Comparison of ENCODE assay signal across 8 cellular contexts in the genomic region with DNA sequence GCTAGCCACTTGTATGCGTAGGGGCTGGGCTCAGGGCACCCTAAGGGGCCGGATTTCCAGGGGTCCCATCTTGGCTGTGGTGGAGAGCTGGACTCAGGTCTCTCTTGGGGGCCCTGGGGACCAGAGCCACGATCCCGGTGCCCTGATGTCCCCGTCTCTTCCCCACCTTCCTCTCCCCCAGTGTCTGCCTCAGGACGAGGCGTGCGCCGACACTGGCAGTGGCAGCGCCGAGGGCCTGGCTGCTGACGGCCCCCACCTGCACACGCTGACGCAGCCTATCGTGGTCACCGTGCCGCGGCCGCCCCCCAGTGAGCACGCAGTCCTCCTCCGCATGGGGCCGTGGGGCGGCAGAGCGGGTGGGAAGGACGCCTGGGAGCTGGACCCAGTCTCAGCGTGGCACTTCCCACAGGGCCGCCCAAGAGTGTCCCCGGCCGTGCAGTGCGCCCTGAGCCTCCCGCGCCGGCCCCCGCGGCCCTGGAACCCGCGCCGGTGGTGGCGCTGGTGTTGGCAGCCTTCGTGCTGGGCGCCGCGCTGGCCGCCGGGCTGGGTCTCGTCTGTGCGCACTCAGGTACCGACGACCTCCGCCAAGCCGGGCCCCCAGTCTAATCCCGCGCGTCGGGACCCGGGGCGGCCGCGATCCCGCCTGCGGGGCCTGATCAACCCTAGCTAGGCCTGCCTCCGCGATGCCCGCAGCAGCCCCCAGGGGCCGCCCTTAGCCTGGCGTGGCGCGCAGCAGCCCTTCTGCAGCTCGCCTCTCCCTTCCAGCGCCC. TPM values are rescaled to one million over a fixed set of nuclear protein-coding genes. Genes with fewer than 3 reads are reported as not detected.
DNase-seq lines count a peak whose midpoint lies in the region; ATAC-seq, FAIRE-seq and TF ChIP-seq lines count a peak whose summit lies in the region.

No MANE protein-coding gene starts in this region.

- no peaks in the 10 kb centered on the region for H3K79me2 ChIP-seq in HepG2 (ENCODE audit: insufficient read depth, low read length)

- peak; percentile 1 for TF ChIP-seq CTCF in D721Med (IDR thresholded peaks at IDR 0.05; ENCODE audit: insufficient read depth, missing control alignments)
- TF ChIP-seq CTCF in choroid plexus epithelial cell (conservative IDR thresholded peaks at IDR 0.05; ENCODE audit: low read depth, low read length): peak; percentile 58
- TF ChIP-seq CTCF in HepG2 (CRISPR knock-in tag; IDR thresholded peaks at IDR 0.05): no peak

- intact Hi-C loops in HepG2 (cut with micrococcal nuclease; ENCODE audit: unreplicated experiment): no loop called here

- in situ Hi-C loops in HepG2 (cut with HindIII; ENCODE audit: extremely low pct_ligation_motif_present, low pct_unique_long_range_greater_than_20kb): no loop called here

- peaks cover 5% of the 10 kb centered on the region; the same call in 1 of the 2 replicates for H4K20me1 ChIP-seq in HepG2 (ENCODE audit: insufficient read depth, low read length)

- FAIRE-seq in D721Med (lab: Jason Lieb, UNC): no peak
- no peak for FAIRE-seq in HepG2 (lab: Jason Lieb, UNC)

- 0 out of 2 replicates have a peak overlapping the region, but pooled peaks have one; percentile 49 for H3K9ac ChIP-seq in HepG2 (ENCODE audit: insufficient read depth, low read depth, low read length)

- CTCF ChIA-PET in HepG2 (lab: Yijun Ruan, JAX; ENCODE audit: low intra/inter-chr PET ratio, low total read pairs): no interaction called here

- POLR2A ChIA-PET in HepG2 (lab: Yijun Ruan, JAX): interaction anchor here (1.1 to 6.4 kb wide), 6 partner anchors 9 to 49 kb away, joined by 3 to 85 read pairs (median 54); partner anchors contain the start of genes LRRC8E, MAP2K7 and TIMM44

- H3K4me3 ChIP-seq in choroid plexus epithelial cell (ENCODE audit: low read depth, low read length): peak overlapping the region; percentile 34
- peak overlapping the region; percentile 40 to 70 (median 57); a peak in 4 of 6 replicates for H3K4me3 ChIP-seq in HepG2 (replicated peaks in 1 of 3; ENCODE audit: insufficient read depth in 1 of 3, low read depth in 2 of 3, low read length in 3 of 3)

- peaks cover 5 to 10% of the 10 kb centered on the region in 2 experiments; a peak in 1 of 5 replicates for H3K36me3 ChIP-seq in HepG2 (replicated peaks in 1 of 2; ENCODE audit: control insufficient read depth in 1 of 2, insufficient read depth in 2 of 2, low read length in 2 of 2)

- TF ChIP-seq POLR2A in HepG2 (IDR thresholded peaks at IDR 0.05; ENCODE audit: insufficient read depth in 1 of 2, low read depth in 2 of 2, low read length in 2 of 2): no peak; a peak in 1 of 4 replicates

- peaks cover 41% of the 10 kb centered on the region for H3K4me1 ChIP-seq in HepG2 (ENCODE audit: insufficient read depth, low read length)

- DNase-seq in D721Med (ENCODE audit: insufficient read length, low spot score): no peak
- peak; percentile 48 to 62 for DNase-seq in Kasumi-1 (lab: John Stamatoyannopoulos, UW)
- DNase-seq in activated CD4-positive, alpha-beta T cell treated with anti-CD3 and anti-CD28 coated beads for 1 hour: peak; percentile 45
- DNase-seq in choroid plexus epithelial cell (ENCODE audit: low read depth): peak; percentile 62
- no peak for DNase-seq in HepG2 (ENCODE audit: low spot score)
- DNase-seq in stimulated activated naive CD8-positive, alpha-beta T cell treated with anti-CD3 and anti-CD28 coated beads, Interleukin-15, Interleukin-2, amounts not matched to agents 100 U/mL and 50 U/mL, for 24 hours: peak; percentile 68

- peak overlapping the region; percentile 30 for H3K27ac ChIP-seq in HepG2 (ENCODE audit: extremely low read length, insufficient read depth, low read length)

- H3K4me2 ChIP-seq in HepG2 (ENCODE audit: low read depth, low read length): peak overlapping the region; percentile 89

- H2AFZ ChIP-seq in HepG2 (ENCODE audit: low read length): no peak overlapping the region

- TF ChIP-seq EP300 in HepG2 (IDR thresholded peaks at IDR 0.05; ENCODE audit: low read depth in 2 of 2, low read length in 2 of 2) (no peak), HepG2 (CRISPR knock-in tag; IDR thresholded peaks at IDR 0.05; ENCODE audit: borderline replicate concordance) (no peak)

- WGBS in HepG2 (ENCODE audit: low lambda C conversion rate): 93% methylated on average over 38 of the region's 70 CpGs

- no peak for TF ChIP-seq RAD21 in HepG2 (CRISPR knock-in tag; IDR thresholded peaks at IDR 0.05)

- no peaks in the 10 kb centered on the region; a peak in 1 of 5 replicates for H3K27me3 ChIP-seq in HepG2 (ENCODE audit: control insufficient read depth in 1 of 2, insufficient read depth in 2 of 2, low read length in 2 of 2)

- no peak for ATAC-seq in HepG2
- peak; percentile 21 for ATAC-seq in stimulated activated naive CD8-positive, alpha-beta T cell treated with anti-CD3 and anti-CD28 coated beads, Interleukin-15, Interleukin-2, amounts not matched to agents 100 U/mL and 50 U/mL, for 24 hours
- no peak for ATAC-seq in HG02759 (IDR thresholded peaks at IDR 0.05; ENCODE audit: unreplicated experiment)
- no peak for ATAC-seq in HG03135 (IDR thresholded peaks at IDR 0.05; ENCODE audit: unreplicated experiment)

- BruUV-seq in HepG2 (replicated peaks; lab: Mats Ljungman, UMichigan): no TSS peak

- H3K9me3 ChIP-seq in HepG2 (ENCODE audit: low read length): no peaks in the 10 kb centered on the region

RNA-seq across cellular contexts. Expression of gene SNAPC2, which starts 2.7 kb away (rescaled TPM):
- 9.5 and 10.2 TPM in 2 replicates for total RNA-seq in HepG2 (2016; rRNA removed; fragmentation: Illumina TruSeq; extraction: Trizol)
- 3.3 and 4.0 TPM in 2 replicates for total RNA-seq in HepG2 (2016; cell fraction: cytosol; rRNA removed; fragmentation: Illumina TruSeq; extraction: Trizol; ENCODE audit: low read depth)
- total RNA-seq in HepG2 (2016; cell fraction: insoluble cytoplasmic fraction; rRNA removed; fragmentation: Illumina TruSeq; extraction: Trizol): 8.2 and 10.9 TPM in 2 replicates
- total RNA-seq in HepG2 (2016; cell fraction: membrane; rRNA removed; fragmentation: Illumina TruSeq; extraction: Trizol): 6.9 and 7.4 TPM in 2 replicates
- 3.7 and 5.2 TPM in 2 replicates for total RNA-seq in HepG2 (2016; cell fraction: nucleus; rRNA removed; fragmentation: Illumina TruSeq; extraction: Trizol)
- polyA plus RNA-seq in HepG2 (2011; rRNA removed): 12.7 and 14.9 TPM in 2 replicates
- 8.4 and 15.7 TPM in 2 replicates for polyA plus RNA-seq in HepG2 (2011; cell fraction: cytosol; rRNA removed)
- polyA plus RNA-seq in HepG2 (2011; cell fraction: nucleus; rRNA removed): 12.8 and 13.8 TPM in 2 replicates
- 11.7 and 16.4 TPM in 2 replicates for polyA plus RNA-seq in HepG2 (2012)
- polyA plus RNA-seq in HepG2 (2016; cell fraction: cytosol; fragmentation: Illumina TruSeq; extraction: Trizol; ENCODE audit: low read depth): 3.7 and 4.1 TPM in 2 replicates
- 11.2 and 15.9 TPM in 2 replicates for polyA plus RNA-seq in HepG2 (2016; cell fraction: insoluble cytoplasmic fraction; fragmentation: Illumina TruSeq; extraction: Trizol; ENCODE audit: low read depth)
- polyA plus RNA-seq in HepG2 (2016; cell fraction: membrane; fragmentation: Illumina TruSeq; extraction: Trizol; ENCODE audit: low read depth): 6.9 and 8.4 TPM in 2 replicates
- 13.1 and 13.7 TPM in 2 replicates for polyA plus RNA-seq in HepG2 (2016; cell fraction: nucleus; fragmentation: Illumina TruSeq; extraction: Trizol; ENCODE audit: insufficient read depth, low read depth)
- polyA minus RNA-seq in HepG2 (2011; rRNA and poly(A)+ RNA removed; ENCODE audit: low replicate concordance): 8.5 and 12.6 TPM in 2 replicates
- 7.2 and 7.8 TPM in 2 replicates for polyA minus RNA-seq in HepG2 (2011; cell fraction: cytosol; rRNA and poly(A)+ RNA removed)
- polyA minus RNA-seq in HepG2 (2011; cell fraction: nucleus; rRNA and poly(A)+ RNA removed): 1.7 and 4.4 TPM in 2 replicates

RNA-seq across cellular contexts. Expression of gene TGFBR3L, which starts 2.8 kb away (rescaled TPM):
- 0.83 and 1.0 TPM in 2 replicates for total RNA-seq in HepG2 (2016; rRNA removed; fragmentation: Illumina TruSeq; extraction: Trizol)
- 3.2 and 3.7 TPM in 2 replicates for total RNA-seq in HepG2 (2016; cell fraction: cytosol; rRNA removed; fragmentation: Illumina TruSeq; extraction: Trizol; ENCODE audit: low read depth)
- total RNA-seq in HepG2 (2016; cell fraction: insoluble cytoplasmic fraction; rRNA removed; fragmentation: Illumina TruSeq; extraction: Trizol): 0.56 and 1.1 TPM in 2 replicates
- 1.6 and 2.1 TPM in 2 replicates for total RNA-seq in HepG2 (2016; cell fraction: membrane; rRNA removed; fragmentation: Illumina TruSeq; extraction: Trizol)
- 0.81 TPM in 1 of 2 replicates, not detected in the other for total RNA-seq in HepG2 (2016; cell fraction: nucleus; rRNA removed; fragmentation: Illumina TruSeq; extraction: Trizol)
- polyA plus RNA-seq in HepG2 (2011; rRNA removed): 0.14 and 0.20 TPM in 2 replicates
- 0.25 and 0.55 TPM in 2 replicates for polyA plus RNA-seq in HepG2 (2011; cell fraction: cytosol; rRNA removed)
- polyA plus RNA-seq in HepG2 (2011; cell fraction: nucleus; rRNA removed): 1.0 and 1.6 TPM in 2 replicates
- polyA plus RNA-seq in HepG2 (2012): 0.25 and 0.69 TPM in 2 replicates
- 7.2 and 8.1 TPM in 2 replicates for polyA plus RNA-seq in HepG2 (2016; cell fraction: cytosol; fragmentation: Illumina TruSeq; extraction: Trizol; ENCODE audit: low read depth)
- polyA plus RNA-seq in HepG2 (2016; cell fraction: insoluble cytoplasmic fraction; fragmentation: Illumina TruSeq; extraction: Trizol; ENCODE audit: low read depth): 0.49 and 1.4 TPM in 2 replicates
- polyA plus RNA-seq in HepG2 (2016; cell fraction: membrane; fragmentation: Illumina TruSeq; extraction: Trizol; ENCODE audit: low read depth): 4.1 and 4.2 TPM in 2 replicates
- polyA plus RNA-seq in HepG2 (2016; cell fraction: nucleus; fragmentation: Illumina TruSeq; extraction: Trizol; ENCODE audit: insufficient read depth, low read depth): 0.90 and 1.3 TPM in 2 replicates
- 0.30 and 1.5 TPM in 2 replicates for polyA minus RNA-seq in HepG2 (2011; rRNA and poly(A)+ RNA removed; ENCODE audit: low replicate concordance)
- not detected in 2 replicates for polyA minus RNA-seq in HepG2 (2011; cell fraction: cytosol; rRNA and poly(A)+ RNA removed)
- not detected in 2 replicates for polyA minus RNA-seq in HepG2 (2011; cell fraction: nucleus; rRNA and poly(A)+ RNA removed)

RNA-seq across cellular contexts. Expression of gene CTXN1, which starts 8.5 kb away (rescaled TPM):
- 0.11 and 0.36 TPM in 2 replicates for total RNA-seq in HepG2 (2016; rRNA removed; fragmentation: Illumina TruSeq; extraction: Trizol)
- 0.35 and 0.71 TPM in 2 replicates for total RNA-seq in HepG2 (2016; cell fraction: cytosol; rRNA removed; fragmentation: Illumina TruSeq; extraction: Trizol; ENCODE audit: low read depth)
- 0.15 and 0.26 TPM in 2 replicates for total RNA-seq in HepG2 (2016; cell fraction: insoluble cytoplasmic fraction; rRNA removed; fragmentation: Illumina TruSeq; extraction: Trizol)
- total RNA-seq in HepG2 (2016; cell fraction: membrane; rRNA removed; fragmentation: Illumina TruSeq; extraction: Trizol): 0.71 and 0.83 TPM in 2 replicates
- not detected in 2 replicates for total RNA-seq in HepG2 (2016; cell fraction: nucleus; rRNA removed; fragmentation: Illumina TruSeq; extraction: Trizol)
- 0.12 TPM in 1 of 2 replicates, not detected in the other for polyA plus RNA-seq in HepG2 (2011; rRNA removed)
- 0.09 and 0.27 TPM in 2 replicates for polyA plus RNA-seq in HepG2 (2011; cell fraction: cytosol; rRNA removed)
- 0.13 and 0.17 TPM in 2 replicates for polyA plus RNA-seq in HepG2 (2011; cell fraction: nucleus; rRNA removed)
- not detected in 2 replicates for polyA plus RNA-seq in HepG2 (2012)
- polyA plus RNA-seq in HepG2 (2016; cell fraction: cytosol; fragmentation: Illumina TruSeq; extraction: Trizol; ENCODE audit: low read depth): 4.0 and 4.4 TPM in 2 replicates
- 1.2 and 1.6 TPM in 2 replicates for polyA plus RNA-seq in HepG2 (2016; cell fraction: insoluble cytoplasmic fraction; fragmentation: Illumina TruSeq; extraction: Trizol; ENCODE audit: low read depth)
- 3.9 and 4.4 TPM in 2 replicates for polyA plus RNA-seq in HepG2 (2016; cell fraction: membrane; fragmentation: Illumina TruSeq; extraction: Trizol; ENCODE audit: low read depth)
- polyA plus RNA-seq in HepG2 (2016; cell fraction: nucleus; fragmentation: Illumina TruSeq; extraction: Trizol; ENCODE audit: insufficient read depth, low read depth): 0.75 and 1.4 TPM in 2 replicates
- 0.12 and 1.4 TPM in 2 replicates for polyA minus RNA-seq in HepG2 (2011; rRNA and poly(A)+ RNA removed; ENCODE audit: low replicate concordance)
- polyA minus RNA-seq in HepG2 (2011; cell fraction: cytosol; rRNA and poly(A)+ RNA removed): 0.62 TPM in 1 of 2 replicates, not detected in the other
- 0.39 TPM in 1 of 2 replicates, not detected in the other for polyA minus RNA-seq in HepG2 (2011; cell fraction: nucleus; rRNA and poly(A)+ RNA removed)

RNA-seq across cellular contexts. Expression of gene MAP2K7, which starts 13.8 kb away (rescaled TPM):
- 8.7 and 10.8 TPM in 2 replicates for total RNA-seq in HepG2 (2016; rRNA removed; fragmentation: Illumina TruSeq; extraction: Trizol)
- 3.9 and 4.1 TPM in 2 replicates for total RNA-seq in HepG2 (2016; cell fraction: cytosol; rRNA removed; fragmentation: Illumina TruSeq; extraction: Trizol; ENCODE audit: low read depth)
- 7.6 and 11.7 TPM in 2 replicates for total RNA-seq in HepG2 (2016; cell fraction: insoluble cytoplasmic fraction; rRNA removed; fragmentation: Illumina TruSeq; extraction: Trizol)
- total RNA-seq in HepG2 (2016; cell fraction: membrane; rRNA removed; fragmentation: Illumina TruSeq; extraction: Trizol): 11.5 and 13.1 TPM in 2 replicates
- 8.3 and 8.5 TPM in 2 replicates for total RNA-seq in HepG2 (2016; cell fraction: nucleus; rRNA removed; fragmentation: Illumina TruSeq; extraction: Trizol)
- 9.0 and 14.8 TPM in 2 replicates for polyA plus RNA-seq in HepG2 (2011; rRNA removed)
- 8.8 and 11.2 TPM in 2 replicates for polyA plus RNA-seq in HepG2 (2011; cell fraction: cytosol; rRNA removed)
- polyA plus RNA-seq in HepG2 (2011; cell fraction: nucleus; rRNA removed): 42.0 and 50.6 TPM in 2 replicates
- 17.3 and 19.9 TPM in 2 replicates for polyA plus RNA-seq in HepG2 (2012)
- polyA plus RNA-seq in HepG2 (2016; cell fraction: cytosol; fragmentation: Illumina TruSeq; extraction: Trizol; ENCODE audit: low read depth): 3.9 and 4.4 TPM in 2 replicates
- polyA plus RNA-seq in HepG2 (2016; cell fraction: insoluble cytoplasmic fraction; fragmentation: Illumina TruSeq; extraction: Trizol; ENCODE audit: low read depth): 10.5 and 15.1 TPM in 2 replicates
- polyA plus RNA-seq in HepG2 (2016; cell fraction: membrane; fragmentation: Illumina TruSeq; extraction: Trizol; ENCODE audit: low read depth): 8.5 and 10.6 TPM in 2 replicates
- 25.7 and 31.5 TPM in 2 replicates for polyA plus RNA-seq in HepG2 (2016; cell fraction: nucleus; fragmentation: Illumina TruSeq; extraction: Trizol; ENCODE audit: insufficient read depth, low read depth)
- polyA minus RNA-seq in HepG2 (2011; rRNA and poly(A)+ RNA removed; ENCODE audit: low replicate concordance): 17.6 and 23.5 TPM in 2 replicates
- polyA minus RNA-seq in HepG2 (2011; cell fraction: cytosol; rRNA and poly(A)+ RNA removed): 10.0 and 13.0 TPM in 2 replicates
- 11.2 and 11.7 TPM in 2 replicates for polyA minus RNA-seq in HepG2 (2011; cell fraction: nucleus; rRNA and poly(A)+ RNA removed)

RNA-seq across cellular contexts. Expression of gene TIMM44, which starts 26.0 kb away (rescaled TPM):
- 71.5 and 72.6 TPM in 2 replicates for total RNA-seq in HepG2 (2016; rRNA removed; fragmentation: Illumina TruSeq; extraction: Trizol)
- total RNA-seq in HepG2 (2016; cell fraction: cytosol; rRNA removed; fragmentation: Illumina TruSeq; extraction: Trizol; ENCODE audit: low read depth): 23.8 and 25.0 TPM in 2 replicates
- total RNA-seq in HepG2 (2016; cell fraction: insoluble cytoplasmic fraction; rRNA removed; fragmentation: Illumina TruSeq; extraction: Trizol): 59.2 and 70.8 TPM in 2 replicates
- total RNA-seq in HepG2 (2016; cell fraction: membrane; rRNA removed; fragmentation: Illumina TruSeq; extraction: Trizol): 31.0 and 35.7 TPM in 2 replicates
- 41.7 and 54.7 TPM in 2 replicates for total RNA-seq in HepG2 (2016; cell fraction: nucleus; rRNA removed; fragmentation: Illumina TruSeq; extraction: Trizol)
- polyA plus RNA-seq in HepG2 (2011; rRNA removed): 42.9 and 49.4 TPM in 2 replicates
- polyA plus RNA-seq in HepG2 (2011; cell fraction: cytosol; rRNA removed): 40.3 and 70.3 TPM in 2 replicates
- polyA plus RNA-seq in HepG2 (2011; cell fraction: nucleus; rRNA removed): 178 and 215 TPM in 2 replicates
- polyA plus RNA-seq in HepG2 (2012): 41.7 and 52.2 TPM in 2 replicates
- 15.4 and 19.2 TPM in 2 replicates for polyA plus RNA-seq in HepG2 (2016; cell fraction: cytosol; fragmentation: Illumina TruSeq; extraction: Trizol; ENCODE audit: low read depth)
- polyA plus RNA-seq in HepG2 (2016; cell fraction: insoluble cytoplasmic fraction; fragmentation: Illumina TruSeq; extraction: Trizol; ENCODE audit: low read depth): 61.4 and 63.3 TPM in 2 replicates
- polyA plus RNA-seq in HepG2 (2016; cell fraction: membrane; fragmentation: Illumina TruSeq; extraction: Trizol; ENCODE audit: low read depth): 24.0 and 26.3 TPM in 2 replicates
- 95.7 and 103 TPM in 2 replicates for polyA plus RNA-seq in HepG2 (2016; cell fraction: nucleus; fragmentation: Illumina TruSeq; extraction: Trizol; ENCODE audit: insufficient read depth, low read depth)
- polyA minus RNA-seq in HepG2 (2011; rRNA and poly(A)+ RNA removed; ENCODE audit: low replicate concordance): 45.9 and 52.0 TPM in 2 replicates
- 25.5 and 34.2 TPM in 2 replicates for polyA minus RNA-seq in HepG2 (2011; cell fraction: cytosol; rRNA and poly(A)+ RNA removed)
- polyA minus RNA-seq in HepG2 (2011; cell fraction: nucleus; rRNA and poly(A)+ RNA removed): 41.6 and 45.6 TPM in 2 replicates

Comparison
In these comparisons a context has a peak if more than half of its experiments do, and no peak if none do; other contexts are left out.
1. DNase-seq: peak in Kasumi-1 (2 of 2), activated CD4-positive, alpha-beta T cell treated with anti-CD3 and anti-CD28 coated beads for 1 hour (single experiment), choroid plexus epithelial cell (single experiment) and stimulated activated naive CD8-positive, alpha-beta T cell treated with anti-CD3 and anti-CD28 coated beads, Interleukin-15, Interleukin-2, amounts not matched to agents 100 U/mL and 50 U/mL, for 24 hours (single experiment); none in D721Med (single experiment) and HepG2 (single experiment).